17 cellular contexts compared by ENCODE assay signal in genomic region chr1:30599721-30600120, GRCh38.
DNase-seq lines count a peak whose midpoint lies in the region; ATAC-seq and TF ChIP-seq lines count a peak whose summit lies in the region.
"Had no signal": no experiment of that assay in that cellular context is flagged by ENCODE, and none has a peak within 500 bp of the region (broad histone marks: within the 10 kb centered on the region; RNA-seq: fewer than 3 reads in every experiment).

No MANE protein-coding gene starts in this region.

- DNase-seq in NCI-H345 (lab: John Stamatoyannopoulos, UW) (peak; percentile 72), NCI-H345 treated with DMSO at 0.1 percent for 48 hours (lab: John Stamatoyannopoulos, UW; ENCODE audit: unreplicated experiment) (no peak), coronary artery (ENCODE audit: low spot score) (peak; percentile 63), islet precursor cell (peak; percentile 30), tibial nerve (ENCODE audit: low spot score in 2 of 2) (peak; percentile 6 to 16), esophagus squamous epithelium (lab: John Stamatoyannopoulos, UW) (no peak), GM10266 (ENCODE audit: extremely low spot score) (no peak)
- DNase-seq: 8988T, C1 segment of cervical spinal cord, GF-D8, HCEC 1CT, NCI-H187 treated with DMSO at 0.1 percent for 48 hours, NCI-H2171 treated with DMSO at 0.1 percent for 48 hours, NCI-H510A had no signal

- 56% methylated on average over 5 of the region's 5 CpGs for WGBS in tibial nerve, 2 donors
- WGBS in esophagus squamous epithelium, 2 donors = 73 to 75% methylated on average over 5 of the region's 5 CpGs

- no peaks in the 10 kb centered on the region for H3K9me3 ChIP-seq in tibial nerve
- no peaks in the 10 kb centered on the region for H3K9me3 ChIP-seq in esophagus squamous epithelium

- H3K27me3 ChIP-seq in tibial nerve = no peaks in the 10 kb centered on the region
- peaks cover 0 to 56% (median 0%) of the 10 kb centered on the region in 4 donors for H3K27me3 ChIP-seq in esophagus squamous epithelium

- H3K4me1 ChIP-seq in tibial nerve = no peaks in the 10 kb centered on the region
- no peaks in the 10 kb centered on the region for H3K4me1 ChIP-seq in esophagus squamous epithelium

- no peaks in the 10 kb centered on the region for H3K36me3 ChIP-seq in tibial nerve
- H3K36me3 ChIP-seq in esophagus squamous epithelium = no peaks in the 10 kb centered on the region

- ATAC-seq in GM21717 (IDR thresholded peaks at IDR 0.05; ENCODE audit: unreplicated experiment) = no peak

- TF ChIP-seq CTCF in coronary artery (IDR thresholded peaks at IDR 0.05) (no peak), tibial nerve (IDR thresholded peaks at IDR 0.05) (no peak), esophagus squamous epithelium (IDR thresholded peaks at IDR 0.05) (no peak), GM10266 (IDR thresholded peaks at IDR 0.05; ENCODE audit: control insufficient read depth, insufficient read depth, low read depth, missing control alignments) (no peak)

- intact Hi-C loops in esophagus squamous epithelium (cut with DNase I) = no loop called here

- no peak for TF ChIP-seq POLR2A in tibial nerve (IDR thresholded peaks at IDR 0.05)
- TF ChIP-seq POLR2A in esophagus squamous epithelium (IDR thresholded peaks at IDR 0.05) = no peak

- no peak overlapping the region for H3K27ac ChIP-seq in coronary artery
- H3K27ac ChIP-seq in tibial nerve = no peak overlapping the region
- H3K27ac ChIP-seq in esophagus squamous epithelium = no peak overlapping the region
- H3K27ac ChIP-seq: HL-60, SK-N-MC had no signal

- TF ChIP-seq EP300 in tibial nerve (IDR thresholded peaks at IDR 0.05) = no peak

- H3K4me3 ChIP-seq in coronary artery (no peak overlapping the region), tibial nerve (no peak overlapping the region), esophagus squamous epithelium (no peak overlapping the region)
- H3K4me3 ChIP-seq: SK-N-MC had no signal

Comparison
In these comparisons a context has a peak if more than half of its experiments do, and no peak if none do; other contexts are left out.
1. DNase-seq: peak in NCI-H345 (single experiment), coronary artery (single experiment), islet precursor cell (single experiment) and tibial nerve (2 of 2); none in NCI-H345 treated with DMSO at 0.1 percent for 48 hours (single experiment), esophagus squamous epithelium (single experiment) and GM10266 (single experiment).